In genomic region chr7:117679120-117679519, GRCh38 we compare ENCODE assay signal across 3 cellular contexts.
TF ChIP-seq lines count a peak whose summit lies in the region.

No MANE protein-coding gene starts in this region.

TF ChIP-seq in HepG2, 621 proteins besides CTCF, POLR2A, EP300 and RAD21 (continues in another document):
- TF ChIP-seq NR1H2 (CRISPR knock-in tag; IDR thresholded peaks at IDR 0.05; ENCODE audit: borderline replicate concordance, low read depth) (no peak), MAFK (conservative IDR thresholded peaks at IDR 0.05 in 1 of 2, IDR thresholded peaks at IDR 0.05 in 1 of 2; ENCODE audit: low read length in 2 of 2) (peak; percentile 40 to 66), ZNF513 (CRISPR knock-in tag; conservative IDR thresholded peaks at IDR 0.05) (no peak), SMAD3 (CRISPR knock-in tag; IDR thresholded peaks at IDR 0.05) (no peak), MIER2 (CRISPR knock-in tag; IDR thresholded peaks at IDR 0.05) (no peak), RFXANK (CRISPR knock-in tag; IDR thresholded peaks at IDR 0.05) (no peak)

TF ChIP-seq in A549, 52 proteins besides CTCF, POLR2A, EP300 and RAD21:
- TF ChIP-seq CBX2 (IDR thresholded peaks at IDR 0.05; ENCODE audit: borderline replicate concordance, low read depth) = no peak
- peak; percentile 66 for TF ChIP-seq MAFK (IDR thresholded peaks at IDR 0.05; ENCODE audit: partially characterized antibody)
TF ChIP-seq in A549: peak in this region for 1.

TF ChIP-seq in K562, 482 proteins besides CTCF, POLR2A, EP300 and RAD21:
- TF ChIP-seq ZNF316 (IDR thresholded peaks at IDR 0.05) = peak; percentile 62; the same call in 1 of the 2 replicates
- no peak for TF ChIP-seq ZNF121 (CRISPR knock-in tag; conservative IDR thresholded peaks at IDR 0.05)
- peak; percentile 17; the same call in 1 of the 2 replicates for TF ChIP-seq MAFG (tag; conservative IDR thresholded peaks at IDR 0.05)
- TF ChIP-seq MAFF (IDR thresholded peaks at IDR 0.05; ENCODE audit: low read length) = 0 out of 2 replicates have a peak, but pooled peaks have one; percentile 19
- no peak for TF ChIP-seq ZNF507 (tag; conservative IDR thresholded peaks at IDR 0.05)
- TF ChIP-seq DNMT1 (IDR thresholded peaks at IDR 0.05) = no peak
- TF ChIP-seq TARDBP (IDR thresholded peaks at IDR 0.05) = no peak
- TF ChIP-seq C11orf30 (IDR thresholded peaks at IDR 0.05; ENCODE audit: low read depth) = 0 out of 2 replicates have a peak, but pooled peaks have one; percentile 30
- no peak for TF ChIP-seq NUFIP1 (IDR thresholded peaks at IDR 0.05; ENCODE audit: partially characterized antibody)
